In the genomic region with DNA sequence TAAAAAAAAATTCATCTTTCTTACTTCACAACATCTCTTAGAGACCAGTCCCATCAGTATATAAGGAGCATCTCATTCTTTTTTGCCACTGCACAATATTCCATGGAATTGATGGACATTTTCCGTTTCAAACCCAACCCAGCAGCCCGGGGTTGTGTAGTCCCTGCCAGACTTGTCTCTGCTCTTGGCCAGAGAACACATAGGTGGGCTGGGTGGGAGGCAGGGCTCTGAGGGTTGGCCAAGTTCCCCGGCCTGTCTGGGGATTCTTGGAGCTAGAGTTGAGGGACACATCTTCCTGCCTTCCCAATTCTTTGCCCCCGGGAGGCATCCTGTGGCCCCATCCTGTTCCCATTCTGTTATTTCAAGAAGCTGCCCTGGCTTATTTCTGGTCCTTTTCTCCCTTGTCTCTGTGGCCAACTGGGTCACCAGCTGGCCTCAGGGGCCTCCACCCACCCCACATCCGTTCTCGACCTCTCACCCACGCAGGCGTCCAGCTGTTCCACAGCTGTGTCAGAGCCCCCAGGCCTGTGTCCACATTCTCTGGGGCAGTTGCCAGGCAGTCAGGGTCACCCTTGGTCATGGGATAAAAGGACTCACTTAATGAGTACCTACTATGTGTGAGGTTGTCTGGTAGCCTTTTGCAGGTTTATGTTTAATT, we compare ENCODE assay signal across 23 cellular contexts. TPM values are rescaled to one million over a fixed set of nuclear protein-coding genes. Genes with fewer than 3 reads are reported as not detected.
DNase-seq lines count a peak whose midpoint lies in the region; ATAC-seq, FAIRE-seq and TF ChIP-seq lines count a peak whose summit lies in the region.
"Had no signal": no experiment of that assay in that cellular context is flagged by ENCODE, and none has a peak within 500 bp of the region (broad histone marks: within the 10 kb centered on the region; RNA-seq: fewer than 3 reads in every experiment).

No MANE protein-coding gene starts in this region.

- no peak overlapping the region for H3K4me3 Mint-ChIP-seq in neural crest cell
- no peak overlapping the region for H3K4me3 Mint-ChIP-seq in CD8-positive, alpha-beta memory T cell
- H3K4me3 Mint-ChIP-seq: endodermal cell had no signal

- TF ChIP-seq RAD21 in liver (IDR thresholded peaks at IDR 0.05) (no peak), HepG2 (CRISPR knock-in tag; IDR thresholded peaks at IDR 0.05) (no peak)

- BruUV-seq in HepG2 (replicated peaks; lab: Mats Ljungman, UMichigan): no TSS peak

- no peak overlapping the region for H3K4me3 ChIP-seq in liver (ENCODE audit: low read depth in 1 of 3, low read length in 3 of 3)
- no peak overlapping the region for H3K4me3 ChIP-seq in HepG2 (replicated peaks in 1 of 3; ENCODE audit: insufficient read depth in 1 of 3, low read depth in 2 of 3, low read length in 3 of 3)
- H3K4me3 ChIP-seq in fibroblast of pulmonary artery (replicated peaks; ENCODE audit: low read depth, low read length): no peak overlapping the region
- no peak overlapping the region for H3K4me3 ChIP-seq in CD8-positive, alpha-beta memory T cell (ENCODE audit: low read length)
- no peak overlapping the region for H3K4me3 ChIP-seq in brain microvascular endothelial cell (ENCODE audit: low read depth, low read length)
- H3K4me3 ChIP-seq: breast epithelium had no signal

- CTCF ChIA-PET in HepG2 (lab: Yijun Ruan, JAX; ENCODE audit: low intra/inter-chr PET ratio, low total read pairs): no interaction called here
- CTCF ChIA-PET in CD8-positive, alpha-beta memory T cell (lab: Charles Lee): no interaction called here

- no peaks in the 10 kb centered on the region for H3K36me3 Mint-ChIP-seq in neural crest cell (ENCODE audit: low read depth)
- H3K36me3 Mint-ChIP-seq in CD8-positive, alpha-beta memory T cell: no peaks in the 10 kb centered on the region

- H3K27ac Mint-ChIP-seq in neural crest cell (ENCODE audit: unreplicated experiment): peak overlapping the region; percentile 75
- H3K27ac Mint-ChIP-seq in CD8-positive, alpha-beta memory T cell: no peak overlapping the region
- H3K27ac Mint-ChIP-seq: endodermal cell had no signal

- H3K27me3 ChIP-seq in liver (ENCODE audit: control insufficient read depth in 4 of 4, insufficient read depth in 4 of 4, low read length in 3 of 4) (no peaks in the 10 kb centered on the region), HepG2 (ENCODE audit: control insufficient read depth in 1 of 2, insufficient read depth in 2 of 2, low read length in 2 of 2) (peaks cover 1 to 2% of the 10 kb centered on the region in 2 experiments; a peak in 3 of 5 replicates), brain microvascular endothelial cell (replicated peaks) (no peaks in the 10 kb centered on the region)
- no peaks in the 10 kb centered on the region for H3K27me3 ChIP-seq in CD8-positive, alpha-beta memory T cell (ENCODE audit: insufficient read depth, low read length, poor library complexity, severe bottlenecking)
- H3K27me3 ChIP-seq: breast epithelium had no signal

- H3K36me3 ChIP-seq in liver (ENCODE audit: control insufficient read depth in 4 of 4, insufficient read depth in 3 of 4, low read depth in 1 of 4, low read length in 3 of 4): no peaks in the 10 kb centered on the region
- H3K36me3 ChIP-seq in HepG2 (replicated peaks in 1 of 2; ENCODE audit: control insufficient read depth in 1 of 2, insufficient read depth in 2 of 2, low read length in 2 of 2): no peaks in the 10 kb centered on the region
- H3K36me3 ChIP-seq in CD8-positive, alpha-beta memory T cell (ENCODE audit: insufficient read depth, low read length): no peaks in the 10 kb centered on the region
- H3K36me3 ChIP-seq in brain microvascular endothelial cell (replicated peaks): no peaks in the 10 kb centered on the region
- H3K36me3 ChIP-seq: breast epithelium had no signal

- no peaks in the 10 kb centered on the region for H3K79me2 ChIP-seq in HepG2 (ENCODE audit: insufficient read depth, low read length)

- TF ChIP-seq POLR2A in HepG2 (IDR thresholded peaks at IDR 0.05; ENCODE audit: insufficient read depth in 1 of 2, low read depth in 2 of 2, low read length in 2 of 2): no peak

- 77% methylated on average over 8 of the region's 8 CpGs for WGBS in liver
- WGBS in HepG2 (ENCODE audit: low lambda C conversion rate): 16% methylated on average over 8 of the region's 8 CpGs

- no peak overlapping the region for H3K27ac ChIP-seq in liver (ENCODE audit: low read depth in 1 of 2, low read length in 2 of 2)
- no peak overlapping the region for H3K27ac ChIP-seq in HepG2 (ENCODE audit: extremely low read length, insufficient read depth, low read length)
- no peak overlapping the region for H3K27ac ChIP-seq in CD8-positive, alpha-beta memory T cell (ENCODE audit: low read depth, low read length)
- H3K27ac ChIP-seq in brain microvascular endothelial cell: no peak overlapping the region
- H3K27ac ChIP-seq: VCaP had no signal

- no peak overlapping the region for H2AFZ ChIP-seq in HepG2 (ENCODE audit: low read length)

- FAIRE-seq in HepG2 (lab: Jason Lieb, UNC) (no peak), D721Med (lab: Jason Lieb, UNC) (no peak)
- FAIRE-seq: H54, islet of Langerhans, urothelium cell line had no signal

- TF ChIP-seq CTCF in liver (IDR thresholded peaks at IDR 0.05; ENCODE audit: low read depth, low read length, missing input control) (no peak), HepG2 (CRISPR knock-in tag; IDR thresholded peaks at IDR 0.05) (no peak), fibroblast of pulmonary artery (IDR thresholded peaks at IDR 0.05; ENCODE audit: low read length, missing control alignments) (no peak), neural crest cell (conservative IDR thresholded peaks at IDR 0.05) (no peak), D721Med (IDR thresholded peaks at IDR 0.05; ENCODE audit: insufficient read depth, missing control alignments) (no peak), brain microvascular endothelial cell (IDR thresholded peaks at IDR 0.05; ENCODE audit: low read depth, low read length, missing control alignments) (no peak)

- no peak overlapping the region for H3K9ac ChIP-seq in liver (ENCODE audit: low read depth in 1 of 2, low read length in 2 of 2)
- no peak overlapping the region for H3K9ac ChIP-seq in HepG2 (ENCODE audit: insufficient read depth, low read depth, low read length)

- in situ Hi-C loops in HepG2 (cut with HindIII; ENCODE audit: extremely low pct_ligation_motif_present, low pct_unique_long_range_greater_than_20kb): no loop called here
- in situ Hi-C loops in brain microvascular endothelial cell (cut with HindIII; ENCODE audit: low pct_ligation_motif_present, low sequenced_read_pairs): no loop called here

- POLR2A ChIA-PET in HepG2 (lab: Yijun Ruan, JAX): no interaction called here
- POLR2A ChIA-PET in CD8-positive, alpha-beta memory T cell (lab: Charles Lee): no interaction called here

- TF ChIP-seq EP300 in HepG2 (IDR thresholded peaks at IDR 0.05; ENCODE audit: low read depth in 2 of 2, low read length in 2 of 2) (no peak), HepG2 (CRISPR knock-in tag; IDR thresholded peaks at IDR 0.05; ENCODE audit: borderline replicate concordance) (no peak)

- H3K4me2 ChIP-seq in HepG2 (ENCODE audit: low read depth, low read length): no peak overlapping the region

- H3K9me3 ChIP-seq in liver (ENCODE audit: control insufficient read depth in 4 of 4, low read length in 3 of 4) (peaks cover 0 to 2% (median 0%) of the 10 kb centered on the region in 4 donors), HepG2 (ENCODE audit: low read length) (no peaks in the 10 kb centered on the region)
- H3K9me3 ChIP-seq in CD8-positive, alpha-beta memory T cell (ENCODE audit: low read length): no peaks in the 10 kb centered on the region
- H3K9me3 ChIP-seq: Caco-2 had no signal

- ATAC-seq in HepG2: no peak

- DNase-seq in HepG2 (ENCODE audit: low spot score) (no peak), fibroblast of pulmonary artery (ENCODE audit: low read depth) (peak; percentile 29), neural crest cell (ENCODE audit: low read depth, low spot score) (no peak), D721Med (ENCODE audit: insufficient read length, low spot score) (no peak), NCI-H446 (lab: John Stamatoyannopoulos, UW) (no peak), brain microvascular endothelial cell (no peak)
- DNase-seq in CD8-positive, alpha-beta memory T cell: no peak
- DNase-seq: ACHN, activated gamma-delta T cell treated with Interleukin-2 at 50 U/mL for 16 hours, Caco-2, endodermal cell, NCI-H1417 treated with DMSO at 0.1 percent for 48 hours, NCI-H2227 treated with DMSO at 0.1 percent for 48 hours, SW 1271 had no signal

- intact Hi-C loops in HepG2 (cut with micrococcal nuclease; ENCODE audit: unreplicated experiment): no loop called here

- H4K20me1 ChIP-seq in HepG2 (ENCODE audit: insufficient read depth, low read length): no peaks in the 10 kb centered on the region

- peaks cover 6% of the 10 kb centered on the region for H3K9me3 Mint-ChIP-seq in neural crest cell
- H3K9me3 Mint-ChIP-seq in CD8-positive, alpha-beta memory T cell: peaks cover 0 to under 1% (median 0%) of the 10 kb centered on the region in 5 donors

- peaks cover 16% of the 10 kb centered on the region for H3K4me1 Mint-ChIP-seq in neural crest cell
- no peaks in the 10 kb centered on the region for H3K4me1 Mint-ChIP-seq in CD8-positive, alpha-beta memory T cell

- H3K4me1 ChIP-seq in liver (ENCODE audit: control insufficient read depth in 4 of 4, insufficient read depth in 4 of 4, low read length in 3 of 4): no peaks in the 10 kb centered on the region
- H3K4me1 ChIP-seq in HepG2 (ENCODE audit: insufficient read depth, low read length): no peaks in the 10 kb centered on the region
- no peaks in the 10 kb centered on the region for H3K4me1 ChIP-seq in CD8-positive, alpha-beta memory T cell (ENCODE audit: insufficient read depth, low read length)
- H3K4me1 ChIP-seq: Caco-2 had no signal

- H3K27me3 Mint-ChIP-seq in neural crest cell (ENCODE audit: low read depth): no peaks in the 10 kb centered on the region
- H3K27me3 Mint-ChIP-seq in CD8-positive, alpha-beta memory T cell: peaks cover under 1 to 3% of the 10 kb centered on the region in 2 donors

RNA-seq across cellular contexts. Expression of a gene that starts 52.0 kb away (rescaled TPM):
- total RNA-seq in liver (not detected), HepG2 (2016; rRNA removed; fragmentation: Illumina TruSeq; extraction: Trizol) (not detected in 2 replicates), neural crest cell (not detected in 2 replicates)
- polyA plus RNA-seq in liver (not detected), HepG2 (2011; rRNA removed) (not detected in 2 replicates)
- total RNA-seq in HepG2 (2016; cell fraction: cytosol; rRNA removed; fragmentation: Illumina TruSeq; extraction: Trizol; ENCODE audit: low read depth): not detected in 2 replicates
- not detected in 2 replicates for total RNA-seq in HepG2 (2016; cell fraction: insoluble cytoplasmic fraction; rRNA removed; fragmentation: Illumina TruSeq; extraction: Trizol)
- not detected in 2 replicates for total RNA-seq in HepG2 (2016; cell fraction: membrane; rRNA removed; fragmentation: Illumina TruSeq; extraction: Trizol)
- not detected in 2 replicates for total RNA-seq in HepG2 (2016; cell fraction: nucleus; rRNA removed; fragmentation: Illumina TruSeq; extraction: Trizol)
- not detected in 2 replicates for polyA plus RNA-seq in HepG2 (2011; cell fraction: cytosol; rRNA removed)
- polyA plus RNA-seq in HepG2 (2011; cell fraction: nucleus; rRNA removed): not detected in 2 replicates
- polyA plus RNA-seq in HepG2 (2012): not detected in 2 replicates
- polyA plus RNA-seq in HepG2 (2016; cell fraction: cytosol; fragmentation: Illumina TruSeq; extraction: Trizol; ENCODE audit: low read depth): not detected in 2 replicates
- polyA plus RNA-seq in HepG2 (2016; cell fraction: insoluble cytoplasmic fraction; fragmentation: Illumina TruSeq; extraction: Trizol; ENCODE audit: low read depth): not detected in 2 replicates
- polyA plus RNA-seq in HepG2 (2016; cell fraction: membrane; fragmentation: Illumina TruSeq; extraction: Trizol; ENCODE audit: low read depth): not detected in 2 replicates
- not detected in 2 replicates for polyA plus RNA-seq in HepG2 (2016; cell fraction: nucleus; fragmentation: Illumina TruSeq; extraction: Trizol; ENCODE audit: insufficient read depth, low read depth)
- 0.16 TPM in 1 of 2 replicates, not detected in the other for polyA minus RNA-seq in HepG2 (2011; rRNA and poly(A)+ RNA removed; ENCODE audit: low replicate concordance)
- polyA minus RNA-seq in HepG2 (2011; cell fraction: cytosol; rRNA and poly(A)+ RNA removed): not detected in 2 replicates
- polyA minus RNA-seq in HepG2 (2011; cell fraction: nucleus; rRNA and poly(A)+ RNA removed): not detected in 2 replicates
- not detected for total RNA-seq in CD8-positive, alpha-beta memory T cell
- polyA plus RNA-seq in CD8-positive, alpha-beta memory T cell: not detected
- total RNA-seq: breast epithelium, Caco-2, glomerular endothelial cell, OCI-LY7, pulmonary artery endothelial cell had no signal

RNA-seq across cellular contexts. Expression of a gene that starts 52.1 kb away (rescaled TPM):
- total RNA-seq in liver (10 to 100 TPM; 49.2 to 73.2 TPM), HepG2 (2016; rRNA removed; fragmentation: Illumina TruSeq; extraction: Trizol) (187 and 277 TPM in 2 replicates), neural crest cell (288 and 293 TPM in 2 replicates)
- polyA plus RNA-seq in liver (10 to 100 TPM; 22.1 to 22.8 TPM), HepG2 (2011; rRNA removed) (133 and 178 TPM in 2 replicates)
- total RNA-seq in HepG2 (2016; cell fraction: cytosol; rRNA removed; fragmentation: Illumina TruSeq; extraction: Trizol; ENCODE audit: low read depth): 112 and 117 TPM in 2 replicates
- total RNA-seq in HepG2 (2016; cell fraction: insoluble cytoplasmic fraction; rRNA removed; fragmentation: Illumina TruSeq; extraction: Trizol): 187 and 271 TPM in 2 replicates
- 307 and 332 TPM in 2 replicates for total RNA-seq in HepG2 (2016; cell fraction: membrane; rRNA removed; fragmentation: Illumina TruSeq; extraction: Trizol)
- total RNA-seq in HepG2 (2016; cell fraction: nucleus; rRNA removed; fragmentation: Illumina TruSeq; extraction: Trizol): 113 and 126 TPM in 2 replicates
- polyA plus RNA-seq in HepG2 (2011; cell fraction: cytosol; rRNA removed): 72.4 and 101 TPM in 2 replicates
- 48.0 and 54.4 TPM in 2 replicates for polyA plus RNA-seq in HepG2 (2011; cell fraction: nucleus; rRNA removed)
- 156 and 233 TPM in 2 replicates for polyA plus RNA-seq in HepG2 (2012)
- 144 and 159 TPM in 2 replicates for polyA plus RNA-seq in HepG2 (2016; cell fraction: cytosol; fragmentation: Illumina TruSeq; extraction: Trizol; ENCODE audit: low read depth)
- 329 and 330 TPM in 2 replicates for polyA plus RNA-seq in HepG2 (2016; cell fraction: insoluble cytoplasmic fraction; fragmentation: Illumina TruSeq; extraction: Trizol; ENCODE audit: low read depth)
- 307 and 315 TPM in 2 replicates for polyA plus RNA-seq in HepG2 (2016; cell fraction: membrane; fragmentation: Illumina TruSeq; extraction: Trizol; ENCODE audit: low read depth)
- polyA plus RNA-seq in HepG2 (2016; cell fraction: nucleus; fragmentation: Illumina TruSeq; extraction: Trizol; ENCODE audit: insufficient read depth, low read depth): 168 and 174 TPM in 2 replicates
- 69.1 TPM in 2 replicates for polyA minus RNA-seq in HepG2 (2011; rRNA and poly(A)+ RNA removed; ENCODE audit: low replicate concordance)
- 110 and 111 TPM in 2 replicates for polyA minus RNA-seq in HepG2 (2011; cell fraction: cytosol; rRNA and poly(A)+ RNA removed)
- polyA minus RNA-seq in HepG2 (2011; cell fraction: nucleus; rRNA and poly(A)+ RNA removed): 115 and 125 TPM in 2 replicates
- 100 to 1,000 TPM; 242 to 249 TPM for total RNA-seq in CD8-positive, alpha-beta memory T cell
- polyA plus RNA-seq in CD8-positive, alpha-beta memory T cell: 130 TPM
